9 cellular contexts compared by ENCODE assay signal in the genomic region with DNA sequence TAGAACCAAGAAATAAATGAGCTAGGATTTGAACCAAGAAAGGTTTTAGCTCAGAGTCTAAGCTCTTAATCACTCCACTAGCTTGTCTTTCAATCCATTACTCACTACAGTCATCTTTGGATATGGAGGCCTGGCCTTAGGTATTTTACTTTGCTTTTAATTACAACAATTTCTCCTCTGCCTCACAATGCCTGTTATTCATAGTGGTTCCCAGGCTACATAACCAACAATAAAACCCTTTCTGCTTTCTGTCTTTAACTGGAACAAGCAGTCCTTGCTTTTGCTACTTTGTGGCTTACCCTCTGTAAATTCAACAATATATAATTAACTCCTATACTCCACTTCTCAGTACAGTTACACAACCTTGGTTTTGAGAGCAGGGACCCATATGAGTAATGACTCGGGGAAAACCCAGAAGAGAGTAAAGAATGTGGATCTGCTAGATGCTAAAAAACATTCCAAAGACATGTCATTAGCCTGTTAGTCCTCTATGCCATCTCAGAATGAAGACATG.
DNase-seq lines count a peak whose midpoint lies in the region; ATAC-seq and TF ChIP-seq lines count a peak whose summit lies in the region.
"Had no signal": no experiment of that assay in that cellular context is flagged by ENCODE, and none has a peak within 500 bp of the region (broad histone marks: within the 10 kb centered on the region; RNA-seq: fewer than 3 reads in every experiment).

No MANE protein-coding gene starts in this region.

- H3K27ac Mint-ChIP-seq in glutamatergic neuron (ENCODE audit: unreplicated experiment), result no peak overlapping the region

- no peak for TF ChIP-seq EP300 in suprapubic skin (IDR thresholded peaks at IDR 0.05)

- H3K4me3 ChIP-seq in fibroblast of pulmonary artery (replicated peaks; ENCODE audit: low read depth, low read length) (no peak overlapping the region), suprapubic skin (no peak overlapping the region)
- H3K4me3 ChIP-seq: heart right ventricle had no signal

- peak; percentile 51 for DNase-seq in GM04504 (ENCODE audit: low read depth)
- DNase-seq in M059J (ENCODE audit: low read depth), result peak; percentile 73
- peak; percentile 89 for DNase-seq in fibroblast of pulmonary artery (ENCODE audit: low read depth)
- no peak for DNase-seq in suprapubic skin (ENCODE audit: low spot score in 2 of 2)
- no peak for DNase-seq in NCI-H1930 (lab: John Stamatoyannopoulos, UW)
- DNase-seq in effector CD8-positive, alpha-beta T cell (lab: John Stamatoyannopoulos, UW), result no peak
- no peak for DNase-seq in glutamatergic neuron
- DNase-seq: heart right ventricle had no signal

- TF ChIP-seq CTCF in fibroblast of pulmonary artery (IDR thresholded peaks at IDR 0.05; ENCODE audit: low read length, missing control alignments) (no peak), suprapubic skin (IDR thresholded peaks at IDR 0.05) (no peak), glutamatergic neuron (IDR thresholded peaks at IDR 0.05; ENCODE audit: partially characterized antibody, unreplicated experiment) (no peak)

- WGBS in suprapubic skin, result 20% methylated on average over 1 of the region's 1 CpG

- H3K9me3 ChIP-seq in suprapubic skin, result no peaks in the 10 kb centered on the region

- peaks cover 5% of the 10 kb centered on the region for H3K36me3 ChIP-seq in suprapubic skin

- H3K27me3 ChIP-seq in suprapubic skin, result no peaks in the 10 kb centered on the region
- H3K27me3 ChIP-seq: heart right ventricle had no signal

- no peaks in the 10 kb centered on the region for H3K9me3 Mint-ChIP-seq in glutamatergic neuron (ENCODE audit: unreplicated experiment)

- TF ChIP-seq POLR2A in suprapubic skin (IDR thresholded peaks at IDR 0.05), result no peak

- no peaks in the 10 kb centered on the region for H3K4me1 Mint-ChIP-seq in glutamatergic neuron (ENCODE audit: low read depth, unreplicated experiment)

- H3K27me3 Mint-ChIP-seq in glutamatergic neuron (ENCODE audit: unreplicated experiment), result no peaks in the 10 kb centered on the region

- no peak overlapping the region for H3K4me3 Mint-ChIP-seq in glutamatergic neuron (ENCODE audit: unreplicated experiment)

- H3K4me1 ChIP-seq in suprapubic skin, result peaks cover 9% of the 10 kb centered on the region

- H3K36me3 Mint-ChIP-seq in glutamatergic neuron (ENCODE audit: unreplicated experiment), result no peaks in the 10 kb centered on the region

- peak; percentile 87 for ATAC-seq in GM21825 (IDR thresholded peaks at IDR 0.05; ENCODE audit: unreplicated experiment)

- peak overlapping the region; percentile 65 for H3K27ac ChIP-seq in suprapubic skin

Comparison
In these comparisons a context has a peak if more than half of its experiments do, and no peak if none do; other contexts are left out.
1. DNase-seq: peak in GM04504 (single experiment), M059J (single experiment) and fibroblast of pulmonary artery (single experiment); none in suprapubic skin (0 of 2), NCI-H1930 (0 of 2), effector CD8-positive, alpha-beta T cell (single experiment) and glutamatergic neuron (single experiment).